In genomic region chr17:39753514-39754160, GRCh38 we compare ENCODE assay signal across 8 cellular contexts. TPM values are rescaled to one million over a fixed set of nuclear protein-coding genes. Genes with fewer than 3 reads are reported as not detected.
DNase-seq lines count a peak whose midpoint lies in the region; ATAC-seq and TF ChIP-seq lines count a peak whose summit lies in the region.

No MANE protein-coding gene starts in this region.

- CTCF ChIA-PET in PC-3 (lab: Charles Lee), result interaction anchor here (0.6 kb wide), 1 partner anchor 127 kb away, joined by 6 read pairs; the partner anchor contains the start of gene PPP1R1B

- H3K27me3 ChIP-seq in PC-3 (ENCODE audit: low read length) (no peaks in the 10 kb centered on the region), body of pancreas (no peaks in the 10 kb centered on the region), kidney epithelial cell (ENCODE audit: control insufficient read depth, insufficient read depth, low read length) (no peaks in the 10 kb centered on the region)

- H3K4me3 ChIP-seq in PC-3 (ENCODE audit: low read length) (peak overlapping the region; percentile 75), body of pancreas (peak overlapping the region; percentile 16 to 55), kidney epithelial cell (ENCODE audit: low read depth, low read length) (peak overlapping the region; percentile 61)

- H3K27ac ChIP-seq in PC-3 (ENCODE audit: low read length) (peak overlapping the region; percentile 43; the same call in 1 of the 2 replicates), body of pancreas (peak overlapping the region; percentile 79 to 93 (median 84))

- TF ChIP-seq CTCF in PC-3 (conservative IDR thresholded peaks at IDR 0.05; ENCODE audit: low read depth, low read length) (no peak), body of pancreas (IDR thresholded peaks at IDR 0.05) (no peak), kidney epithelial cell (IDR thresholded peaks at IDR 0.05; ENCODE audit: insufficient read depth, low read length, poor library complexity, severe bottlenecking) (no peak)

- H2AFZ ChIP-seq in PC-3 (ENCODE audit: low read length), result peak overlapping the region; percentile 91

- peak overlapping the region; percentile 92 for H3K4me2 ChIP-seq in PC-3 (ENCODE audit: low read length)

- H3K4me1 Mint-ChIP-seq in stimulated activated effector memory CD8-positive, alpha-beta T cell treated with anti-CD3 and anti-CD28 coated beads, Interleukin-12 subunit alpha, Interleukin-12 subunit beta, amount 100 ng/mL, for 72 hours, result peaks cover 64% of the 10 kb centered on the region

- DNase-seq in COR-L47 (lab: John Stamatoyannopoulos, UW), result peak; percentile 57
- DNase-seq in PC-3, result peak; percentile 25
- DNase-seq in body of pancreas, result peak; percentile 50 to 65 (median 57)
- DNase-seq in kidney epithelial cell (ENCODE audit: low read depth), result no peak
- peak in 1 of 2 donors; percentile 66 for DNase-seq in stimulated activated effector memory CD8-positive, alpha-beta T cell treated with anti-CD3 and anti-CD28 coated beads, Interleukin-12 subunit alpha, Interleukin-12 subunit beta, amount 100 ng/mL, for 72 hours (ENCODE audit: low spot score in 2 of 2)
- no peak for DNase-seq in hippocampal formation (lab: John Stamatoyannopoulos, UW)

- H3K36me3 Mint-ChIP-seq in stimulated activated effector memory CD8-positive, alpha-beta T cell treated with anti-CD3 and anti-CD28 coated beads, Interleukin-12 subunit alpha, Interleukin-12 subunit beta, amount 100 ng/mL, for 72 hours, result peaks cover 47% of the 10 kb centered on the region

- WGBS in body of pancreas, 2 donors, result 10 to 31% methylated on average over 12 to 40 of the region's 55 CpGs

- no peaks in the 10 kb centered on the region for H3K9me3 ChIP-seq in PC-3 (ENCODE audit: low read length)
- no peaks in the 10 kb centered on the region for H3K9me3 ChIP-seq in body of pancreas

- no peaks in the 10 kb centered on the region for H4K20me1 ChIP-seq in PC-3 (ENCODE audit: low read length)

- peak overlapping the region; percentile 90 for H3K27ac Mint-ChIP-seq in stimulated activated effector memory CD8-positive, alpha-beta T cell treated with anti-CD3 and anti-CD28 coated beads, Interleukin-12 subunit alpha, Interleukin-12 subunit beta, amount 100 ng/mL, for 72 hours

- ATAC-seq in GM18867 (IDR thresholded peaks at IDR 0.05; ENCODE audit: unreplicated experiment) (peak; percentile 24), HG03039 (IDR thresholded peaks at IDR 0.05; ENCODE audit: unreplicated experiment) (peak; percentile 23), PC-3 (peak; percentile 31), body of pancreas (peak; percentile 19)
- peak; percentile 38 for ATAC-seq in stimulated activated effector memory CD8-positive, alpha-beta T cell treated with anti-CD3 and anti-CD28 coated beads, Interleukin-12 subunit alpha, Interleukin-12 subunit beta, amount 100 ng/mL, for 72 hours

- peaks cover 6% of the 10 kb centered on the region; the same call in 1 of the 2 replicates for H3K4me1 ChIP-seq in PC-3 (ENCODE audit: insufficient read depth, low read length)
- H3K4me1 ChIP-seq in body of pancreas, result peaks cover 48% of the 10 kb centered on the region

- POLR2A ChIA-PET in PC-3 (lab: Charles Lee; ENCODE audit: unreplicated experiment), result interaction anchor here (0.6 kb wide), 1 partner anchor 478 kb away, joined by 3 read pairs; no protein-coding TSS in a partner anchor

- intact Hi-C loops in PC-3 (cut with micrococcal nuclease) (loop anchor here (2.0 to 5.0 kb wide), 2 partner anchors 23 to 131 kb away; partner anchors contain the start of gene MIEN1), body of pancreas (cut with DNase I) (no loop called here)

- H3K4me3 Mint-ChIP-seq in stimulated activated effector memory CD8-positive, alpha-beta T cell treated with anti-CD3 and anti-CD28 coated beads, Interleukin-12 subunit alpha, Interleukin-12 subunit beta, amount 100 ng/mL, for 72 hours, result peak overlapping the region; percentile 71

- H3K79me2 ChIP-seq in PC-3 (ENCODE audit: low read length), result no peaks in the 10 kb centered on the region

- no TSS peak for BruUV-seq in PC-3 (replicated peaks; lab: Mats Ljungman, UMichigan)

- H3F3A ChIP-seq in PC-3 (ENCODE audit: low read length, unreplicated experiment), result no peaks in the 10 kb centered on the region

- no peaks in the 10 kb centered on the region for H3K36me3 ChIP-seq in PC-3 (ENCODE audit: low read depth, low read length)
- H3K36me3 ChIP-seq in body of pancreas (replicated peaks in 1 of 2; ENCODE audit: insufficient read depth in 1 of 2, low read depth in 2 of 2), result no peaks in the 10 kb centered on the region
- H3K36me3 ChIP-seq in kidney epithelial cell (ENCODE audit: control insufficient read depth, insufficient read depth, low read length), result no peaks in the 10 kb centered on the region

- H3K9me3 Mint-ChIP-seq in stimulated activated effector memory CD8-positive, alpha-beta T cell treated with anti-CD3 and anti-CD28 coated beads, Interleukin-12 subunit alpha, Interleukin-12 subunit beta, amount 100 ng/mL, for 72 hours, result no peaks in the 10 kb centered on the region

- H3K9ac ChIP-seq in PC-3 (ENCODE audit: low read length), result peak overlapping the region; percentile 81

- peak in 2 of 3 donors; percentile 8 for TF ChIP-seq POLR2A in body of pancreas (IDR thresholded peaks at IDR 0.05)

- H3K9me2 ChIP-seq in PC-3 (replicated peaks; ENCODE audit: low read length), result no peaks in the 10 kb centered on the region

RNA-seq across cellular contexts. Expression of gene GRB7, which starts 15.9 kb away (rescaled TPM):
- total RNA-seq in PC-3 (2014; rRNA removed), result 21.2 and 31.3 TPM in 2 replicates
- 10 to 100 TPM; 25.4 to 39.9 TPM for total RNA-seq in body of pancreas
- total RNA-seq in kidney epithelial cell, result 20.5 and 21.2 TPM in 2 replicates

RNA-seq across cellular contexts. Expression of gene MIEN1, which starts 23.3 kb away (rescaled TPM):
- total RNA-seq in PC-3 (2014; rRNA removed) (52.0 and 57.8 TPM in 2 replicates), body of pancreas (10 to 100 TPM; 79.1 to 98.2 TPM), kidney epithelial cell (83.7 and 97.0 TPM in 2 replicates)

RNA-seq across cellular contexts. Expression of gene ERBB2, which starts 53.8 kb away (rescaled TPM):
- 36.2 and 57.1 TPM in 2 replicates for total RNA-seq in PC-3 (2014; rRNA removed)
- total RNA-seq in body of pancreas, result 10 to 100 TPM; 52.4 to 65.3 TPM
- 44.1 and 47.2 TPM in 2 replicates for total RNA-seq in kidney epithelial cell

Comparison
In these comparisons a context has a peak if more than half of its experiments do, and no peak if none do; other contexts are left out.
1. DNase-seq: peak in COR-L47 (single experiment), PC-3 (single experiment) and body of pancreas (4 of 4); none in kidney epithelial cell (single experiment) and hippocampal formation (0 of 2).
2. Peak in every context shown above with its lines, with median percentiles within 50 percentile points of each other: ATAC-seq and H3K4me3 ChIP-seq.